In genomic region chr10:49484501-49485230, GRCh38 we compare ENCODE assay signal across 24 cellular contexts. TPM values are rescaled to one million over a fixed set of nuclear protein-coding genes. Genes with fewer than 3 reads are reported as not detected.
DNase-seq lines count a peak whose midpoint lies in the region; ATAC-seq and TF ChIP-seq lines count a peak whose summit lies in the region.
"Had no signal": no experiment of that assay in that cellular context is flagged by ENCODE, and none has a peak within 500 bp of the region (broad histone marks: within the 10 kb centered on the region; RNA-seq: fewer than 3 reads in every experiment).

No MANE protein-coding gene starts in this region.

- H3K27me3 Mint-ChIP-seq in chondrocyte (ENCODE audit: low read depth) = no peaks in the 10 kb centered on the region
- H3K27me3 Mint-ChIP-seq in CD4-positive, alpha-beta T cell = no peaks in the 10 kb centered on the region
- H3K27me3 Mint-ChIP-seq in endodermal cell (ENCODE audit: insufficient read depth) = no peaks in the 10 kb centered on the region
- H3K27me3 Mint-ChIP-seq: activated CD4-positive, alpha-beta T cell treated with anti-CD3 and anti-CD28 coated beads for 36 hours; activated naive CD8-positive, alpha-beta T cell treated with anti-CD3 and anti-CD28 coated beads for 36 hours; IgD-negative memory B cell; progenitor cell of endocrine pancreas; stimulated activated naive CD8-positive, alpha-beta T cell treated with anti-CD3 and anti-CD28 coated beads, Interleukin-15, Interleukin-2, amounts not matched to agents 100 ng/mL and 50 ng/mL, for 24 hours had no signal

- POLR2A ChIA-PET in SK-N-SH (lab: Yijun Ruan, JAX) = no interaction called here
- POLR2A ChIA-PET in CD4-positive, alpha-beta T cell (lab: Charles Lee) = no interaction called here

- H3K4me3 ChIP-seq in SK-N-SH (ENCODE audit: low read depth in 2 of 2, low read length in 1 of 2) (no peak overlapping the region), endodermal cell (ENCODE audit: low read length) (no peak overlapping the region)
- H3K4me3 ChIP-seq: cardiac muscle cell, left lung, transverse colon had no signal

- H3K4me2 ChIP-seq in SK-N-SH = peak overlapping the region; percentile 6; the same call in 1 of the 2 replicates

- TF ChIP-seq CTCF in SK-N-SH (IDR thresholded peaks at IDR 0.05) (no peak), chondrocyte (IDR thresholded peaks at IDR 0.05) (no peak), endodermal cell (conservative IDR thresholded peaks at IDR 0.05) (no peak)
- TF ChIP-seq CTCF in CD4-positive, alpha-beta T cell (IDR thresholded peaks at IDR 0.05) = no peak

- H3K79me2 ChIP-seq in SK-N-SH (ENCODE audit: insufficient read depth) = no peaks in the 10 kb centered on the region; the same call in 1 of the 2 replicates

- peaks cover 51% of the 10 kb centered on the region for H3K4me1 Mint-ChIP-seq in chondrocyte (ENCODE audit: low read depth)
- peaks cover 11% of the 10 kb centered on the region for H3K4me1 Mint-ChIP-seq in CD4-positive, alpha-beta T cell (ENCODE audit: low read depth)
- H3K4me1 Mint-ChIP-seq in endodermal cell = no peaks in the 10 kb centered on the region

- no peaks in the 10 kb centered on the region for H3K27me3 ChIP-seq in SK-N-SH (ENCODE audit: insufficient read depth)
- H3K27me3 ChIP-seq in CD4-positive, alpha-beta T cell (ENCODE audit: control insufficient read depth, insufficient read depth, low read length) = no peaks in the 10 kb centered on the region
- H3K27me3 ChIP-seq in endodermal cell (ENCODE audit: control insufficient read depth, insufficient read depth, low read length, poor library complexity, severe bottlenecking) = no peaks in the 10 kb centered on the region
- H3K27me3 ChIP-seq: cardiac muscle cell, left lung, transverse colon had no signal

- peaks cover 18 to 24% of the 10 kb centered on the region in 2 experiments for H3K36me3 ChIP-seq in SK-N-SH (replicated peaks in 1 of 2; ENCODE audit: control insufficient read depth in 1 of 2, insufficient read depth in 2 of 2, low read length in 1 of 2)
- H3K36me3 ChIP-seq in endodermal cell (ENCODE audit: control insufficient read depth, insufficient read depth, low read length) = no peaks in the 10 kb centered on the region

- H3K36me3 Mint-ChIP-seq in chondrocyte (ENCODE audit: low read depth) = peaks cover 28% of the 10 kb centered on the region
- peaks cover 54% of the 10 kb centered on the region for H3K36me3 Mint-ChIP-seq in CD4-positive, alpha-beta T cell (ENCODE audit: low read depth)
- peaks cover 17% of the 10 kb centered on the region for H3K36me3 Mint-ChIP-seq in endodermal cell (ENCODE audit: low read depth)

- H3K4me1 ChIP-seq in SK-N-SH (ENCODE audit: control insufficient read depth in 1 of 2, insufficient read depth in 2 of 2, low read depth in 1 of 2, low read length in 1 of 2) (peaks cover 11% of the 10 kb centered on the region in 2 experiments; a peak in 3 of 4 replicates), endodermal cell (ENCODE audit: control insufficient read depth, insufficient read depth, low read length) (no peaks in the 10 kb centered on the region)
- H3K4me1 ChIP-seq: left lung had no signal

- H3K9me3 ChIP-seq in SK-N-SH (no peaks in the 10 kb centered on the region), endodermal cell (ENCODE audit: control insufficient read depth, low read length) (no peaks in the 10 kb centered on the region)
- H3K9me3 ChIP-seq in CD4-positive, alpha-beta T cell (ENCODE audit: control insufficient read depth, low read length) = no peaks in the 10 kb centered on the region
- H3K9me3 ChIP-seq: left lung, transverse colon had no signal

- ATAC-seq in SK-N-SH treated with all-trans-retinoic acid at 6 μM for 48 hours (no peak), HG02759 (IDR thresholded peaks at IDR 0.05; ENCODE audit: unreplicated experiment) (no peak)
- ATAC-seq in CD4-positive, alpha-beta T cell (ENCODE audit: poor library complexity) = no peak
- ATAC-seq: activated CD4-positive, alpha-beta T cell treated with anti-CD3 and anti-CD28 coated beads for 36 hours; left lung had no signal

- DNase-seq in SK-N-SH = no peak
- DNase-seq in chondrocyte (ENCODE audit: low spot score) = no peak
- peak; percentile 17 for DNase-seq in myocyte (ENCODE audit: low read depth)
- DNase-seq in CD4-positive, alpha-beta T cell = no peak
- no peak for DNase-seq in C1 segment of cervical spinal cord (lab: John Stamatoyannopoulos, UW)
- no peak for DNase-seq in endodermal cell
- DNase-seq: activated CD4-positive, alpha-beta T cell treated with anti-CD3 and anti-CD28 coated beads for 36 hours; activated naive CD8-positive, alpha-beta T cell treated with anti-CD3 and anti-CD28 coated beads for 36 hours; Calu3; left lung; midbrain; NCI-H1417 treated with DMSO at 0.1 percent for 48 hours; NCI-H526; stimulated activated CD4-positive, alpha-beta T cell treated with anti-CD3 and anti-CD28 coated beads, Interleukin-2, amount 100 ng/mL, for 48 hours; SW 1271; transverse colon had no signal

- TF ChIP-seq EP300 in SK-N-SH (IDR thresholded peaks at IDR 0.05; ENCODE audit: borderline replicate concordance in 1 of 2, low read depth in 1 of 2, low read length in 1 of 2) = no peak

- peaks cover 13% of the 10 kb centered on the region for H3F3A ChIP-seq in SK-N-SH (replicated peaks; ENCODE audit: insufficient read depth)

- H3K9me3 Mint-ChIP-seq in chondrocyte (ENCODE audit: low read depth) = no peaks in the 10 kb centered on the region
- no peaks in the 10 kb centered on the region for H3K9me3 Mint-ChIP-seq in CD4-positive, alpha-beta T cell
- no peaks in the 10 kb centered on the region for H3K9me3 Mint-ChIP-seq in endodermal cell
- H3K9me3 Mint-ChIP-seq: activated naive CD8-positive, alpha-beta T cell treated with anti-CD3 and anti-CD28 coated beads for 36 hours; IgD-negative memory B cell; stimulated activated naive CD8-positive, alpha-beta T cell treated with anti-CD3 and anti-CD28 coated beads, Interleukin-15, Interleukin-2, amounts not matched to agents 100 ng/mL and 50 ng/mL, for 24 hours had no signal

- no peak overlapping the region for H2AFZ ChIP-seq in SK-N-SH (ENCODE audit: low read depth)

- H3K4me3 Mint-ChIP-seq in chondrocyte (ENCODE audit: unreplicated experiment) (peak overlapping the region; percentile 33), endodermal cell (no peak overlapping the region)
- no peak overlapping the region for H3K4me3 Mint-ChIP-seq in CD4-positive, alpha-beta T cell
- H3K4me3 Mint-ChIP-seq: activated CD4-positive, alpha-beta T cell treated with anti-CD3 and anti-CD28 coated beads for 36 hours; activated naive CD8-positive, alpha-beta T cell treated with anti-CD3 and anti-CD28 coated beads for 36 hours; IgD-negative memory B cell; stimulated activated naive CD8-positive, alpha-beta T cell treated with anti-CD3 and anti-CD28 coated beads, Interleukin-15, Interleukin-2, amounts not matched to agents 100 ng/mL and 50 ng/mL, for 24 hours had no signal

- H3K27ac ChIP-seq in SK-N-SH (ENCODE audit: low read depth in 2 of 2, low read length in 1 of 2) = peak overlapping the region in 1 of 2 experiments; percentile 13; a peak in 1 of 4 replicates
- no peak overlapping the region for H3K27ac ChIP-seq in CD4-positive, alpha-beta T cell (ENCODE audit: low read depth, low read length)
- H3K27ac ChIP-seq in endodermal cell (ENCODE audit: low read depth, low read length) = no peak overlapping the region
- H3K27ac ChIP-seq: 22Rv1, cardiac muscle cell, HL-60, left lung, transverse colon had no signal

- 92% methylated on average over 6 of the region's 6 CpGs for WGBS in SK-N-SH (ENCODE audit: low lambda C conversion rate)
- WGBS in endodermal cell (ENCODE audit: insufficient coverage in 1 of 2, insufficient read length in 1 of 2), 2 experiments = 80 to 99% methylated on average over 1 to 6 of the region's 6 CpGs

- H4K20me1 ChIP-seq in SK-N-SH (ENCODE audit: insufficient read depth) = no peaks in the 10 kb centered on the region

- H3K27ac Mint-ChIP-seq in chondrocyte (ENCODE audit: unreplicated experiment) (peak overlapping the region; percentile 89), endodermal cell (no peak overlapping the region)
- H3K27ac Mint-ChIP-seq in CD4-positive, alpha-beta T cell = no peak overlapping the region
- H3K27ac Mint-ChIP-seq: activated CD4-positive, alpha-beta T cell treated with anti-CD3 and anti-CD28 coated beads for 36 hours; activated naive CD8-positive, alpha-beta T cell treated with anti-CD3 and anti-CD28 coated beads for 36 hours; IgD-negative memory B cell; progenitor cell of endocrine pancreas; stimulated activated naive CD8-positive, alpha-beta T cell treated with anti-CD3 and anti-CD28 coated beads, Interleukin-15, Interleukin-2, amounts not matched to agents 100 ng/mL and 50 ng/mL, for 24 hours had no signal

- H3K9me2 ChIP-seq in SK-N-SH = no peaks in the 10 kb centered on the region

- no peak overlapping the region for H3K9ac ChIP-seq in SK-N-SH
- no peak overlapping the region for H3K9ac ChIP-seq in endodermal cell (ENCODE audit: extremely low read depth, low read length, poor library complexity, severe bottlenecking)

- intact Hi-C loops in CD4-positive, alpha-beta T cell (cut with DNase I, micrococcal nuclease) = no loop called here

- CTCF ChIA-PET in SK-N-SH (lab: Yijun Ruan, JAX) = interaction anchor here (0.9 to 1.5 kb wide), 2 partner anchors 27 to 75 kb away, joined by 3 to 5 read pairs; no protein-coding TSS in a partner anchor
- CTCF ChIA-PET in CD4-positive, alpha-beta T cell (lab: Charles Lee) = no interaction called here

- no peak for TF ChIP-seq RAD21 in SK-N-SH (IDR thresholded peaks at IDR 0.05; ENCODE audit: low read length)

TF ChIP-seq in SK-N-SH, 30 proteins besides CTCF, POLR2A, EP300 and RAD21 (continues in another document):
- TF ChIP-seq TAF1 (IDR thresholded peaks at IDR 0.05; ENCODE audit: borderline replicate concordance, low read depth, low read length) (no peak), ELF1 (IDR thresholded peaks at IDR 0.05) (no peak), JUND (IDR thresholded peaks at IDR 0.05) (no peak), TEAD4 (IDR thresholded peaks at IDR 0.05; ENCODE audit: borderline replicate concordance, insufficient read depth) (no peak), CHD2 (IDR thresholded peaks at IDR 0.05; ENCODE audit: low read length, partially characterized antibody) (no peak)

TF ChIP-seq in SK-N-SH treated with all-trans-retinoic acid at 6 μM for 48 hours, 23 proteins besides CTCF, POLR2A, EP300 and RAD21:
- TF ChIP-seq PPARA (CRISPR knock-in tag; IDR thresholded peaks at IDR 0.05; ENCODE audit: borderline replicate concordance) (no peak), ZNF70 (CRISPR knock-in tag; IDR thresholded peaks at IDR 0.05) (no peak), CSDC2 (CRISPR knock-in tag; IDR thresholded peaks at IDR 0.05) (no peak)
TF ChIP-seq in SK-N-SH treated with all-trans-retinoic acid at 6 μM for 48 hours: peak in this region for 0.

RNA-seq across cellular contexts. Expression of gene ERCC6, which starts 54.3 kb away (rescaled TPM):
- polyA plus RNA-seq in SK-N-SH (2012; rRNA removed) = 4.5 and 6.2 TPM in 2 replicates
- polyA plus RNA-seq in SK-N-SH (2012; cell fraction: cytosol; rRNA removed) = 5.3 and 5.4 TPM in 2 replicates
- polyA plus RNA-seq in SK-N-SH (2012; cell fraction: nucleus; rRNA removed) = 7.9 and 12.0 TPM in 2 replicates
- total RNA-seq in chondrocyte (40.2 to 79.8 TPM (median 41.5 TPM) in 3 replicates), myocyte (11.2 and 11.8 TPM in 2 replicates), endodermal cell (10 to 100 TPM; 18.8 to 19.5 TPM)
- 10.3 TPM for polyA plus RNA-seq in myocyte (2012)
- total RNA-seq in CD4-positive, alpha-beta T cell = 10 to 100 TPM; 33.3 to 39.0 TPM
- 8.6 TPM for polyA plus RNA-seq in endodermal cell (2013, experiment 1 of 2)
- 7.0 TPM for polyA plus RNA-seq in endodermal cell (2013, experiment 2 of 2)
